In the genomic region with DNA sequence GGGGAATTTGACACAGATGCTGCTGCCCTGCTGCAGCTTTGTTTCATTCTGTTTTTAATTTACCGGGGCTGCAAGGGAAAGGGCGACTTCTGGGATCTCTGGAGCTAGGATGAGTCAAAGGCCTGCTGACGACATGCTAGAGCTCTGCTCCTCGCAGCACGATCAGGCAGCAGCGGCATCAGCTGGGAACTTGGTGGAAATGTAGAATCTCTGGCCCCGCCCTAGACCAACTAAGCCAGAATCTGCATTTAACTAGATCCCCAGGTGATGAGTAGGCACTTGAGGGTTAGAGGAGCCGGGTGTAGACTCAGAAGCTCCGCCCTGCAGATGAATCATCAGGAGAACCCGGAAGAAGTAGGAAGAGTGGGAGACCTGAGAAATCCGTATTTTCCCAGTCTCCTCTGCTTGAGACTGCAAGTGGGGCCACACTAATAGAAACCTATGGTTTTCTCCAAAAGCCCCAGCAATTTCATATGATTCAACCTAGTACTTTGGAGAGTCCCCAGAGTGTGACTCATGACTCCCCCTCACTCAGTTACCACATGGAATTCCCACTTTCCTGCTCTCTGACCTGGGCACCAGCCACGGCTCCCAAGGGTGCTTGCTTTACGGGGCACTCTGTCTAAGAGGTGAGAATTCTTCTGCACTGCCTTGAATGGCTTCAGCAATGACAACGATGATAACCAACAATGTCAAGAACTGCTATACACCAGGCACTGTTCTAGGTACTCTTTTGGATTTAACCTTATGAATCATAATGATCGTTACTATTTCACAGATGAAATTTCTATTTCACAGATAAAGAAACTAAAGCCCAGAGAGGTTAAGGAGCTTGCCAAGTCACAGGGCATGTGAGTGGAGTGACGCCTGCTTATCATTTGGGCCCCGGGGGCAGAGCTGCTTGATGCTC, we compare ENCODE assay signal across 8 cellular contexts. TPM values are rescaled to one million over a fixed set of nuclear protein-coding genes. Genes with fewer than 3 reads are reported as not detected.
DNase-seq lines count a peak whose midpoint lies in the region; ATAC-seq and TF ChIP-seq lines count a peak whose summit lies in the region.

No MANE protein-coding gene starts in this region.

- H3K4ac ChIP-seq in mesenchymal stem cell (ENCODE audit: low read depth in 1 of 2, low read length in 2 of 2), result peak overlapping the region in 1 of 2 experiments; percentile 40

- ATAC-seq in GM19351 (IDR thresholded peaks at IDR 0.05; ENCODE audit: unreplicated experiment), result peak; percentile 48

- H4K91ac ChIP-seq in mesenchymal stem cell (ENCODE audit: low read length), result no peak overlapping the region

- no peak for TF ChIP-seq EP300 in suprapubic skin (IDR thresholded peaks at IDR 0.05)

- H3K36me3 ChIP-seq in mesenchymal stem cell (ENCODE audit: control insufficient read depth in 1 of 2, insufficient read depth in 2 of 2, low read depth in 1 of 2, low read length in 2 of 2) (no peaks in the 10 kb centered on the region), suprapubic skin (no peaks in the 10 kb centered on the region)

- no peak for TF ChIP-seq POLR2A in suprapubic skin (IDR thresholded peaks at IDR 0.05)

- TF ChIP-seq CTCF in cardiac fibroblast (IDR thresholded peaks at IDR 0.05; ENCODE audit: low read depth, low read length) (peak; percentile 22), suprapubic skin (IDR thresholded peaks at IDR 0.05) (no peak)

- H3K27ac ChIP-seq in mesenchymal stem cell (ENCODE audit: low read length, poor library complexity, severe bottlenecking) (peak overlapping the region; percentile 65), suprapubic skin (peak overlapping the region; percentile 91)

- no peak overlapping the region for H3K14ac ChIP-seq in mesenchymal stem cell (ENCODE audit: low read length in 2 of 2)

- no peak overlapping the region for H2BK15ac ChIP-seq in mesenchymal stem cell (ENCODE audit: low read depth, poor library complexity, severe bottlenecking)

- H3K9ac ChIP-seq in mesenchymal stem cell (ENCODE audit: low read length), result peak overlapping the region; percentile 84

- no peak overlapping the region for H2AFZ ChIP-seq in mesenchymal stem cell (ENCODE audit: low read depth, low read length)

- WGBS in mesenchymal stem cell, result 26% methylated on average over 16 of the region's 17 CpGs
- WGBS in suprapubic skin, result 28% methylated on average over 17 of the region's 17 CpGs

- no peak overlapping the region for H3K18ac ChIP-seq in mesenchymal stem cell (ENCODE audit: low read depth in 1 of 2, low read length in 2 of 2)

- H3K9me3 ChIP-seq in mesenchymal stem cell (ENCODE audit: control insufficient read depth, low read length) (no peaks in the 10 kb centered on the region), suprapubic skin (no peaks in the 10 kb centered on the region)

- H3K4me1 ChIP-seq in mesenchymal stem cell (ENCODE audit: control insufficient read depth, insufficient read depth, low read depth, low read length) (peaks cover 6% of the 10 kb centered on the region), suprapubic skin (peaks cover 45% of the 10 kb centered on the region)

- H2AK5ac ChIP-seq in mesenchymal stem cell (ENCODE audit: low read length, severe bottlenecking), result no peak overlapping the region

- H3K4me2 ChIP-seq in mesenchymal stem cell (ENCODE audit: low read length, poor library complexity, severe bottlenecking), result no peak overlapping the region

- H2BK5ac ChIP-seq in mesenchymal stem cell (ENCODE audit: low read depth, low read length, poor library complexity, severe bottlenecking), result no peak overlapping the region

- H3K27me3 ChIP-seq in mesenchymal stem cell (ENCODE audit: control insufficient read depth in 1 of 2, insufficient read depth in 1 of 2, low read length in 2 of 2), result peaks cover 0 to 11% of the 10 kb centered on the region in 2 experiments
- H3K27me3 ChIP-seq in suprapubic skin, result no peaks in the 10 kb centered on the region

- no peaks in the 10 kb centered on the region for H3K79me1 ChIP-seq in mesenchymal stem cell (replicated peaks; ENCODE audit: low read length, poor library complexity, severe bottlenecking)

- H4K8ac ChIP-seq in mesenchymal stem cell (ENCODE audit: low read length), result peak overlapping the region; percentile 47

- no peak overlapping the region for H3K23ac ChIP-seq in mesenchymal stem cell (ENCODE audit: low read length in 2 of 2)

- DNase-seq in Ammon's horn (ENCODE audit: low spot score) (peak; percentile 62), HT-29 (ENCODE audit: low spot score) (peak; percentile 94), SHP77 treated with DMSO at 0.1 percent for 48 hours (lab: John Stamatoyannopoulos, UW) (peak; percentile 91), cardiac fibroblast (ENCODE audit: low read depth in 2 of 2) (peak; percentile 93 to 98), mesenchymal stem cell (peak; percentile 96), suprapubic skin (ENCODE audit: low spot score in 2 of 2) (no peak)
- no peak for DNase-seq in central memory CD4-positive, alpha-beta T cell

- H2BK12ac ChIP-seq in mesenchymal stem cell (ENCODE audit: low read length in 2 of 2), result no peak overlapping the region

- H2BK120ac ChIP-seq in mesenchymal stem cell (ENCODE audit: low read depth, low read length), result no peak overlapping the region

- peak overlapping the region in 1 of 2 donors; percentile 15 for H3K4me3 ChIP-seq in cardiac fibroblast (replicated peaks in 1 of 2; ENCODE audit: low read depth in 2 of 2, low read length in 2 of 2)
- peak overlapping the region in 1 of 2 experiments; percentile 52 for H3K4me3 ChIP-seq in mesenchymal stem cell (ENCODE audit: insufficient read depth in 1 of 2, low read depth in 1 of 2, low read length in 2 of 2)
- no peak overlapping the region for H3K4me3 ChIP-seq in suprapubic skin

RNA-seq across cellular contexts. Expression of gene TUBB2B, which starts 18.1 kb away (rescaled TPM):
- 1.7 and 2.5 TPM in 2 replicates for total RNA-seq in HT-29 (2014; rRNA removed; shearing (Covaris generic))
- 24.5 TPM for polyA plus RNA-seq in mesenchymal stem cell (2013, experiment 1 of 2)
- 25.5 TPM for polyA plus RNA-seq in mesenchymal stem cell (2013, experiment 2 of 2)
- 10 to 100 TPM in 3 of 4 donors, 1 to 10 TPM in 1; 9.2 to 19.3 (median 13.2) TPM for total RNA-seq in suprapubic skin

RNA-seq across cellular contexts. Expression of gene PSMG4, which starts 49.4 kb away (rescaled TPM):
- total RNA-seq in HT-29 (2014; rRNA removed; shearing (Covaris generic)), result 142 and 145 TPM in 2 replicates
- 24.6 TPM for polyA plus RNA-seq in mesenchymal stem cell (2013, experiment 1 of 2)
- polyA plus RNA-seq in mesenchymal stem cell (2013, experiment 2 of 2), result 26.0 TPM
- 10 to 100 TPM; 11.4 to 32.6 (median 21.1) TPM for total RNA-seq in suprapubic skin

RNA-seq across cellular contexts. Expression of gene TUBB2A, which starts 52.0 kb away (rescaled TPM):
- total RNA-seq in HT-29 (2014; rRNA removed; shearing (Covaris generic)), result 67.5 and 73.0 TPM in 2 replicates
- polyA plus RNA-seq in mesenchymal stem cell (2013, experiment 1 of 2), result 99.8 TPM
- 98.2 TPM for polyA plus RNA-seq in mesenchymal stem cell (2013, experiment 2 of 2)
- 100 to 1,000 TPM; 121 to 338 (median 242) TPM for total RNA-seq in suprapubic skin

Comparison
In these comparisons a context has a peak if more than half of its experiments do, and no peak if none do; other contexts are left out.
1. DNase-seq: peak in Ammon's horn (single experiment), HT-29 (single experiment), SHP77 treated with DMSO at 0.1 percent for 48 hours (single experiment), cardiac fibroblast (2 of 2) and mesenchymal stem cell (single experiment); none in suprapubic skin (0 of 2) and central memory CD4-positive, alpha-beta T cell (single experiment).